1 cellular context compared by ENCODE assay signal in genomic region chr11:518463-519202, GRCh38.
TF ChIP-seq lines count a peak whose summit lies in the region.

No MANE protein-coding gene starts in this region.

TF ChIP-seq in K562, 482 proteins besides CTCF, POLR2A, EP300 and RAD21 (continued from another document and continues in another):
- peak; percentile 69 for TF ChIP-seq ZFX (CRISPR knock-in tag; IDR thresholded peaks at IDR 0.05)
- TF ChIP-seq FOSL1 (tag; conservative IDR thresholded peaks at IDR 0.05) = peak; percentile 63; the same call in 1 of the 2 replicates
- TF ChIP-seq SRSF1 (IDR thresholded peaks at IDR 0.05; ENCODE audit: low read depth, low read length) = no peak
- TF ChIP-seq CHD4 (IDR thresholded peaks at IDR 0.05; ENCODE audit: insufficient read depth, insufficient replicate concordance, low read depth, low read length, poor library complexity, severe bottlenecking) = no peak
- no peak for TF ChIP-seq ZBTB43 (CRISPR knock-in tag; IDR thresholded peaks at IDR 0.05)
- TF ChIP-seq KDM1A (IDR thresholded peaks at IDR 0.05) = no peak
- no peak for TF ChIP-seq ZNF134 (CRISPR knock-in tag; conservative IDR thresholded peaks at IDR 0.05)
- TF ChIP-seq HDAC2 (IDR thresholded peaks at IDR 0.05) = 0 out of 2 replicates have a peak, but pooled peaks have one; percentile 21
- peak; percentile 91 for TF ChIP-seq E2F1 (CRISPR knock-in tag; IDR thresholded peaks at IDR 0.05)
- TF ChIP-seq DACH1 (IDR thresholded peaks at IDR 0.05; ENCODE audit: partially characterized antibody) = peak; percentile 5
- TF ChIP-seq DIDO1 (tag; IDR thresholded peaks at IDR 0.05; ENCODE audit: low read depth) = no peak
- TF ChIP-seq MTF1 (CRISPR knock-in tag; IDR thresholded peaks at IDR 0.05; ENCODE audit: borderline replicate concordance) = no peak
- no peak for TF ChIP-seq BRF1 (IDR thresholded peaks at IDR 0.05; ENCODE audit: borderline replicate concordance, extremely low read depth, insufficient read length)
- TF ChIP-seq ZNF212 (CRISPR knock-in tag; IDR thresholded peaks at IDR 0.05) = no peak
- peak; percentile 54; the same call in 1 of the 2 replicates for TF ChIP-seq DMBX1 (CRISPR knock-in tag; IDR thresholded peaks at IDR 0.05; ENCODE audit: borderline replicate concordance)
- TF ChIP-seq RBBP5 (IDR thresholded peaks at IDR 0.05; ENCODE audit: borderline replicate concordance, insufficient read depth, low read length, poor library complexity, severe bottlenecking) = peak; percentile 61
- no peak for TF ChIP-seq ZBTB12 (CRISPR knock-in tag; IDR thresholded peaks at IDR 0.05)
- TF ChIP-seq SREBF1 (IDR thresholded peaks at IDR 0.05; ENCODE audit: borderline replicate concordance, low read depth, low read length) = 0 out of 2 replicates have a peak, but pooled peaks have one; percentile 48
- no peak for TF ChIP-seq MAFK (IDR thresholded peaks at IDR 0.05; ENCODE audit: low read length)
- TF ChIP-seq TAF1 (IDR thresholded peaks at IDR 0.05; ENCODE audit: control insufficient read depth, extremely low read depth, insufficient read depth, low read length, severe bottlenecking) = peak; percentile 23
- no peak for TF ChIP-seq NKRF (IDR thresholded peaks at IDR 0.05; ENCODE audit: borderline replicate concordance)
- no peak for TF ChIP-seq ZNF224 (CRISPR knock-in tag; IDR thresholded peaks at IDR 0.05)
- TF ChIP-seq ZNF699 (CRISPR knock-in tag; IDR thresholded peaks at IDR 0.05; ENCODE audit: insufficient replicate concordance) = no peak
- no peak for TF ChIP-seq PYGO2 (tag; IDR thresholded peaks at IDR 0.05)
- peak; percentile 92 for TF ChIP-seq MAX (CRISPR knock-in tag; IDR thresholded peaks at IDR 0.05)
- no peak for TF ChIP-seq XRCC4 (IDR thresholded peaks at IDR 0.05; ENCODE audit: extremely low read depth, insufficient read depth, insufficient read length)
- 0 out of 2 replicates have a peak, but pooled peaks have one; percentile 28 for TF ChIP-seq ZNF175 (CRISPR knock-in tag; IDR thresholded peaks at IDR 0.05; ENCODE audit: low read depth)
- TF ChIP-seq CREB3 (tag; conservative IDR thresholded peaks at IDR 0.05; ENCODE audit: low read depth) = no peak
- TF ChIP-seq THRA (IDR thresholded peaks at IDR 0.05) = no peak
- peak; percentile 63; the same call in 1 of the 2 replicates for TF ChIP-seq HES1 (IDR thresholded peaks at IDR 0.05; ENCODE audit: low read depth)
- TF ChIP-seq SIRT6 (IDR thresholded peaks at IDR 0.05; ENCODE audit: low read depth, low read length) = no peak
- TF ChIP-seq IRF9 (tag; IDR thresholded peaks at IDR 0.05) = no peak
- peak; percentile 70 for TF ChIP-seq ETV1 (tag; conservative IDR thresholded peaks at IDR 0.05; ENCODE audit: low read depth)
- no peak; the same call in 1 of the 2 replicates for TF ChIP-seq MITF (IDR thresholded peaks at IDR 0.05)
- TF ChIP-seq ZKSCAN1 (IDR thresholded peaks at IDR 0.05; ENCODE audit: low read depth, low read length) = peak; percentile 68; the same call in 1 of the 2 replicates
- no peak for TF ChIP-seq NFE2L1 (tag; IDR thresholded peaks at IDR 0.05; ENCODE audit: borderline replicate concordance, low read depth)
- peak; percentile 67 for TF ChIP-seq ZNF511 (CRISPR knock-in tag; IDR thresholded peaks at IDR 0.05)
- peak; percentile 14; the same call in 1 of the 2 replicates for TF ChIP-seq ZNF384 (IDR thresholded peaks at IDR 0.05; ENCODE audit: low read depth, low read length)
- TF ChIP-seq CTBP1 (IDR thresholded peaks at IDR 0.05; ENCODE audit: borderline replicate concordance) = peak; percentile 94
- TF ChIP-seq HSF4 (CRISPR knock-in tag; IDR thresholded peaks at IDR 0.05; ENCODE audit: borderline replicate concordance) = no peak
- no peak for TF ChIP-seq PML (IDR thresholded peaks at IDR 0.05; ENCODE audit: low read length)
- 0 out of 2 replicates have a peak, but pooled peaks have one; percentile 50 for TF ChIP-seq ATF4 (CRISPR knock-in tag; IDR thresholded peaks at IDR 0.05)
- no peak for TF ChIP-seq TRIM25 (IDR thresholded peaks at IDR 0.05; ENCODE audit: borderline replicate concordance)
- TF ChIP-seq MCM7 (IDR thresholded peaks at IDR 0.05) = no peak
- no peak for TF ChIP-seq ZNF174 (CRISPR knock-in tag; IDR thresholded peaks at IDR 0.05)
- TF ChIP-seq U2AF2 (optimal IDR thresholded peaks at IDR 0.05; ENCODE audit: low read depth, low read length) = no peak
- TF ChIP-seq HNRNPK (IDR thresholded peaks at IDR 0.05; ENCODE audit: low read depth, low read length, poor library complexity, severe bottlenecking) = no peak
- no peak for TF ChIP-seq IFI16 (CRISPR knock-in tag; IDR thresholded peaks at IDR 0.05)
- 0 out of 2 replicates have a peak, but pooled peaks have one; percentile 17 for TF ChIP-seq MTA1 (IDR thresholded peaks at IDR 0.05; ENCODE audit: borderline replicate concordance)
- TF ChIP-seq CREB3L1 (IDR thresholded peaks at IDR 0.05; ENCODE audit: borderline replicate concordance, low read depth) = peak; percentile 70
